In genomic region chr7:53611043-53611442, GRCh38 we compare ENCODE assay signal across 33 cellular contexts.
"Had no signal": no experiment of that assay in that cellular context is flagged by ENCODE, and none has a peak within 500 bp of the region (broad histone marks: within the 10 kb centered on the region; RNA-seq: fewer than 3 reads in every experiment).

No MANE protein-coding gene starts in this region.

- H3K36me3 ChIP-seq: adrenal gland, Peyer's patch had no signal

- H3K9me3 ChIP-seq: adrenal gland, body of pancreas had no signal

- ATAC-seq: activated naive CD4-positive, alpha-beta T cell treated with anti-CD3 and anti-CD28 coated beads, Interleukin-2, amount 50 U/mL, for 72 hours; activated T-cell treated with anti-CD3 and anti-CD28 coated beads, Interleukin-2, amount 50 U/mL, for 4 hours; body of pancreas; K562; PC-3 had no signal

- FAIRE-seq: astrocyte, K562 had no signal

- DNase-seq: activated B cell treated with CpG ODN at 0.5 μM for 24 hours; activated CD4-positive, alpha-beta memory T cell treated with anti-CD3 and anti-CD28 coated beads for 36 hours; activated CD4-positive, alpha-beta T cell treated with anti-CD3 and anti-CD28 coated beads for 4 hours; activated CD4-positive, alpha-beta T cell treated with anti-CD3 and anti-CD28 coated beads, Interleukin-2, amount 50 U/mL, for 1 hour; activated CD4-positive, CD25-positive, alpha-beta regulatory T cell treated with anti-CD3 and anti-CD28 coated beads, Interleukin-2, amount 50 U/mL, for 72 hours; activated CD8-positive, alpha-beta memory T cell treated with anti-CD3 and anti-CD28 coated beads, Interleukin-2, amount 50 U/mL, for 4 hours; activated gamma-delta T cell treated with Interleukin-2 at 50 U/mL for 16 hours; activated naive CD4-positive, alpha-beta T cell treated with anti-CD3 and anti-CD28 coated beads for 36 hours; activated T-cell treated with anti-CD3 and anti-CD28 coated beads for 4 hours; activated T-cell treated with anti-CD3 and anti-CD28 coated beads, Interleukin-2, amount 50 U/mL, for 4 hours; adrenal gland; body of pancreas; NCI-H1105; NCI-H1436; NCI-H1694; NCI-H1930; NCI-H2081 treated with DMSO at 0.1 percent for 48 hours; NCI-H226; NCI-H446 treated with DMSO at 0.1 percent for 48 hours; NCI-H524 treated with DMSO at 0.1 percent for 48 hours; NK-92 treated with Interleukin-12 subunit alpha and Interleukin-12 subunit beta, amount 100 ng/mL, for 24 hours; PC-3; Peyer's patch; Right ventricle myocardium superior; SW 1271; T-helper 1 cell; T-helper 2 cell; T-helper 9 cell had no signal

- H3K27me3 ChIP-seq: adrenal gland, body of pancreas, Peyer's patch had no signal

- H3K4me3 ChIP-seq: adrenal gland, body of pancreas, K562, Peyer's patch had no signal

- H3K27ac ChIP-seq: adrenal gland, body of pancreas, Peyer's patch, RWPE1, VCaP had no signal

- H3K4me1 ChIP-seq: adrenal gland, body of pancreas, Peyer's patch had no signal
